In the genomic region with DNA sequence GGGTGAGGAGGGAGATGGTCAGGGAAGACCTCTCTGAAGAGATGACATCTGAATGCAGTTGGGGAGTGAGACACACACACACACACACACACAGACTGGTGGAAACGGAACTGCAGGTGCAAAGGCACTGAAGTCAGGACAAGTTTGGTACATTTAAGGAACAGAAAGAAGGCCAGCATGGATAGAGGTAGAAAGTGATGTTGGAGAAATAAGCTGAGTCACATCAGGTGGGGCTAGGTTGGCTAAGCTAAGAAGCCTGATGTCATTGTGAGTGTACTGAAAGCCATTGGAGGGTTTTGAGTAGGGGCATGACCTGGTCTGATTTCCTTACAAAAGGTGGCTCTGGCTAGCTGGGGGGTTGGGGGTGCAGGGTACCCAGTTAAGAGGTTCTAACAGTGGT, we compare ENCODE assay signal across 1 cellular context.
TF ChIP-seq lines count a peak whose summit lies in the region.

No MANE protein-coding gene starts in this region.

TF ChIP-seq in K562, 482 proteins besides CTCF, POLR2A, EP300 and RAD21 (continued from another document):
- TF ChIP-seq, protein P1, sequence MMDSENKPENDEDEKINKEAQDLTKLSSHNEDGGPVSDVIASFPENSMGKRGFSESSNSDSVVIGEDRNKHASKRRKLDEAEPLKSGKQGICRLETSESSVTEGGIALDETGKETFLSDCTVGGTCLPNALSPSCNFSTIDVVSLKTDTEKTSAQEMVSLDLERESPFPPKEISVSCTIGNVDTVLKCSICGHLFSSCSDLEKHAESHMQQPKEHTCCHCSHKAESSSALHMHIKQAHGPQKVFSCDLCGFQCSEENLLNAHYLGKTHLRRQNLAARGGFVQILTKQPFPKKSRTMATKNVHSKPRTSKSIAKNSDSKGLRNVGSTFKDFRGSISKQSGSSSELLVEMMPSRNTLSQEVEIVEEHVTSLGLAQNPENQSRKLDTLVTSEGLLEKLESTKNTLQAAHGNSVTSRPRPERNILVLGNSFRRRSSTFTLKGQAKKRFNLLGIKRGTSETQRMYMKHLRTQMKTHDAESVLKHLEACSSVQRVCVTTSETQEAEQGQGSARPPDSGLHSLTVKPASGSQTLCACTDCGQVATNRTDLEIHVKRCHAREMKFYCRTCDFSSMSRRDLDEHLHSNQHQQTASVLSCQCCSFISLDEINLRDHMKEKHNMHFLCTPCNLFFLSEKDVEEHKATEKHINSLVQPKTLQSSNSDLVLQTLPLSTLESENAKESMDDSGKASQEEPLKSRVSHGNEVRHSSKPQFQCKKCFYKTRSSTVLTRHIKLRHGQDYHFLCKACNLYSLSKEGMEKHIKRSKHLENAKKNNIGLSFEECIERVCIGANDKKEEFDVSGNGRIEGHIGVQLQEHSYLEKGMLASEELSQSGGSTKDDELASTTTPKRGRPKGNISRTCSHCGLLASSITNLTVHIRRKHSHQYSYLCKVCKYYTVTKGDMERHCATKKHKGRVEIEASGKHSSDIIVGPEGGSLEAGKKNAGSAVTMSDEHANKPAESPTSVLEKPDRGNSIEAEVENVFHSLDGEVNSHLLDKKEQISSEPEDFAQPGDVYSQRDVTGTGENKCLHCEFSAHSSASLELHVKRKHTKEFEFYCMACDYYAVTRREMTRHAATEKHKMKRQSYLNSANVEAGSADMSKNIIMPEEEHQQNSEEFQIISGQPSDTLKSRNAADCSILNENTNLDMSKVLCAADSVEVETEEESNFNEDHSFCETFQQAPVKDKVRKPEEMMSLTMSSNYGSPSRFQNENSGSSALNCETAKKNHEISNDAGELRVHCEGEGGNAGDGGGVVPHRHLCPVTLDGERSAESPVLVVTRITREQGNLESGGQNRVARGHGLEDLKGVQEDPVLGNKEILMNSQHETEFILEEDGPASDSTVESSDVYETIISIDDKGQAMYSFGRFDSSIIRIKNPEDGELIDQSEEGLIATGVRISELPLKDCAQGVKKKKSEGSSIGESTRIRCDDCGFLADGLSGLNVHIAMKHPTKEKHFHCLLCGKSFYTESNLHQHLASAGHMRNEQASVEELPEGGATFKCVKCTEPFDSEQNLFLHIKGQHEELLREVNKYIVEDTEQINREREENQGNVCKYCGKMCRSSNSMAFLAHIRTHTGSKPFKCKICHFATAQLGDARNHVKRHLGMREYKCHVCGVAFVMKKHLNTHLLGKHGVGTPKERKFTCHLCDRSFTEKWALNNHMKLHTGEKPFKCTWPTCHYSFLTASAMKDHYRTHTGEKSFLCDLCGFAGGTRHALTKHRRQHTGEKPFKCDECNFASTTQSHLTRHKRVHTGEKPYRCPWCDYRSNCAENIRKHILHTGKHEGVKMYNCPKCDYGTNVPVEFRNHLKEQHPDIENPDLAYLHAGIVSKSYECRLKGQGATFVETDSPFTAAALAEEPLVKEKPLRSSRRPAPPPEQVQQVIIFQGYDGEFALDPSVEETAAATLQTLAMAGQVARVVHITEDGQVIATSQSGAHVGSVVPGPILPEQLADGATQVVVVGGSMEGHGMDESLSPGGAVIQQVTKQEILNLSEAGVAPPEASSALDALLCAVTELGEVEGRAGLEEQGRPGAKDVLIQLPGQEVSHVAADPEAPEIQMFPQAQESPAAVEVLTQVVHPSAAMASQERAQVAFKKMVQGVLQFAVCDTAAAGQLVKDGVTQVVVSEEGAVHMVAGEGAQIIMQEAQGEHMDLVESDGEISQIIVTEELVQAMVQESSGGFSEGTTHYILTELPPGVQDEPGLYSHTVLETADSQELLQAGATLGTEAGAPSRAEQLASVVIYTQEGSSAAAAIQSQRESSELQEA (IDR thresholded peaks at IDR 0.05; ENCODE audit: low read depth) = no peak
- TF ChIP-seq ZNF23 (CRISPR knock-in tag; IDR thresholded peaks at IDR 0.05) (no peak), ETS2 (tag; IDR thresholded peaks at IDR 0.05; ENCODE audit: borderline replicate concordance, poor library complexity, severe bottlenecking) (no peak), MAFK (IDR thresholded peaks at IDR 0.05; ENCODE audit: low read length) (peak; percentile 48; the same call in 1 of the 2 replicates), ARID1B (IDR thresholded peaks at IDR 0.05) (no peak), ASH1L (IDR thresholded peaks at IDR 0.05; ENCODE audit: borderline replicate concordance, low read depth, partially characterized antibody) (no peak), MAFF (IDR thresholded peaks at IDR 0.05; ENCODE audit: low read length) (peak; percentile 58; the same call in 1 of the 2 replicates), ZNF347 (CRISPR knock-in tag; IDR thresholded peaks at IDR 0.05; ENCODE audit: low read depth) (no peak), KAT2B (IDR thresholded peaks at IDR 0.05; ENCODE audit: low read depth, low read length) (no peak), GABPA (tag; conservative IDR thresholded peaks at IDR 0.05; ENCODE audit: low read depth) (no peak), ZNF696 (CRISPR knock-in tag; conservative IDR thresholded peaks at IDR 0.05) (no peak), ZNF212 (CRISPR knock-in tag; IDR thresholded peaks at IDR 0.05) (no peak), EGR1 (conservative IDR thresholded peaks at IDR 0.05) (no peak), SREBF1 (IDR thresholded peaks at IDR 0.05; ENCODE audit: borderline replicate concordance, low read depth, low read length) (no peak), SMAD4 (CRISPR knock-in tag; conservative IDR thresholded peaks at IDR 0.05) (no peak), BRD9 (IDR thresholded peaks at IDR 0.05; ENCODE audit: low read depth, partially characterized antibody) (no peak), RNF2 (IDR thresholded peaks at IDR 0.05) (no peak)
- TF ChIP-seq, protein P2, sequence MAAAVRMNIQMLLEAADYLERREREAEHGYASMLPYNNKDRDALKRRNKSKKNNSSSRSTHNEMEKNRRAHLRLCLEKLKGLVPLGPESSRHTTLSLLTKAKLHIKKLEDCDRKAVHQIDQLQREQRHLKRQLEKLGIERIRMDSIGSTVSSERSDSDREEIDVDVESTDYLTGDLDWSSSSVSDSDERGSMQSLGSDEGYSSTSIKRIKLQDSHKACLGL (CRISPR knock-in tag; IDR thresholded peaks at IDR 0.05; ENCODE audit: borderline replicate concordance, poor library complexity, severe bottlenecking) = no peak
TF ChIP-seq in K562: peak in this region for 13.
